Comparison of ENCODE assay signal across 8 cellular contexts in the genomic region with DNA sequence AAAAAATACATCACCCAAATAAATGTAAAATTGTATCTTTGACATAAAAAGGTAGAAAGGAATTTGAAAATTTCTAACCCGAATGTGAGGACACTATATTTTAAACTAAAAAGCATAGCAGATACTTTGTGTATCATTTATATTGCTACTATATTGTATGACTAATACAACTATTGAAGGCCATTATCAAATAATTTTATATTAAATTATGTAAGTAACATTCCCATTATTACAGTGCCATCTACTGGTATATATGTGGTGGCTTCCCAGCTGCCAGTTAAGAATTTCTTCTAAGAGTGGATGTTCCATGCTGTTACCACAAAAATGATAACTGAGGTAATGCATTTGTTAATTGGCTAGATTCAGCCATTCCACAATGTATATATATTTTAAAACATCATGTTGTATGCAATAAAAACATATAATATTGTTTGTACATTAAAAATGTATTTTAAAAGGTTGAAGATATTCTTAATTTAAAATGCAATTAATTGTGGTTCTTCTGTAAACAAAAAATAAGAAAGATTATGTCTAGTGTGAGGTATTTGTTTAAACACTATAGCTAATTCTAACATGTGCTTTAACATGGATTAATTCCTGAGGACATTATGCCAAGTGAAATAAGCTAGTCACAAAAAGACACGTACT.
DNase-seq lines count a peak whose midpoint lies in the region; ATAC-seq and TF ChIP-seq lines count a peak whose summit lies in the region.

No MANE protein-coding gene starts in this region.

- no peak overlapping the region for H3K56ac ChIP-seq in H9 (ENCODE audit: insufficient read length, low read depth, low read length)

- no peak overlapping the region for H4K5ac ChIP-seq in H9 (ENCODE audit: insufficient read length, low read depth, low read length)

- no peaks in the 10 kb centered on the region for H3K23me2 ChIP-seq in H9 (ENCODE audit: insufficient read length, low read depth, low read length, poor library complexity, severe bottlenecking)

- no peak overlapping the region for H3K18ac ChIP-seq in H9 (ENCODE audit: insufficient read length, low read depth, low read length)

- H4K8ac ChIP-seq in H9 (replicated peaks; ENCODE audit: insufficient read length, low read depth, low read length), result no peak overlapping the region

- no peak overlapping the region for H2AFZ ChIP-seq in H9 (ENCODE audit: low read length)

- H3K9me3 Mint-ChIP-seq in H9, result no peaks in the 10 kb centered on the region

- no peak overlapping the region for H2BK5ac ChIP-seq in H9 (ENCODE audit: insufficient read length, low read length)

- no peak overlapping the region for H2BK15ac ChIP-seq in H9 (ENCODE audit: low read depth, low read length)

- no peaks in the 10 kb centered on the region for H3K27me3 Mint-ChIP-seq in H9 (ENCODE audit: low read depth)

- no peak overlapping the region for H2BK120ac ChIP-seq in H9 (ENCODE audit: low read depth, low read length, poor library complexity, severe bottlenecking)

- no peak overlapping the region for H2AK5ac ChIP-seq in H9 (ENCODE audit: insufficient read length, low read length)

- H3K79me1 ChIP-seq in H9 (ENCODE audit: insufficient read depth, low read depth, low read length, poor library complexity, severe bottlenecking), result no peaks in the 10 kb centered on the region

- no peak overlapping the region for H2BK20ac ChIP-seq in H9 (ENCODE audit: low read depth, low read length, poor library complexity, severe bottlenecking)

- no peak overlapping the region for H3K4me3 Mint-ChIP-seq in H9

- H3K4me1 Mint-ChIP-seq in H9, result peaks cover 26 to 29% of the 10 kb centered on the region in 2 experiments

- H3K9ac ChIP-seq in H9 (ENCODE audit: extremely low read depth, insufficient read length, low read length), result no peak overlapping the region

- ATAC-seq in GM21360 (IDR thresholded peaks at IDR 0.05; ENCODE audit: unreplicated experiment) (no peak), HG03378 (IDR thresholded peaks at IDR 0.05; ENCODE audit: unreplicated experiment) (no peak)

- H3K9me3 ChIP-seq in H9 (ENCODE audit: control insufficient read depth, low read depth, low read length), result no peaks in the 10 kb centered on the region

- no peak overlapping the region for H3K4ac ChIP-seq in H9 (ENCODE audit: low read depth, low read length)

- peak; percentile 55 for DNase-seq in AG08395 (ENCODE audit: low spot score)
- DNase-seq in H9, result no peak
- DNase-seq in SK-MEL-5 (ENCODE audit: low read depth, low spot score), result peak; percentile 54
- DNase-seq in fibroblast of the conjunctiva (ENCODE audit: low read depth), result peak; percentile 14
- peak; percentile 32 for DNase-seq in stromal cell of bone marrow (ENCODE audit: low read depth)
- DNase-seq in SHP77 treated with DMSO at 0.1 percent for 48 hours (lab: John Stamatoyannopoulos, UW), result no peak

- no peak overlapping the region for H3T11ph ChIP-seq in H9 (ENCODE audit: low read length)

- no peak overlapping the region for H2BK12ac ChIP-seq in H9 (ENCODE audit: insufficient read length, low read depth, low read length)

- no peaks in the 10 kb centered on the region for H3K27me3 ChIP-seq in H9 (ENCODE audit: insufficient read depth, low read length)

- no peak overlapping the region for H3K4me2 ChIP-seq in H9 (ENCODE audit: insufficient read depth, insufficient read length, low read length)

- TF ChIP-seq CTCF in H9 (conservative IDR thresholded peaks at IDR 0.05), result peak; percentile 82

- in situ Hi-C loops in SK-MEL-5 (cut with HindIII; ENCODE audit: low pct_unique_long_range_greater_than_20kb, low sequenced_read_pairs), result no loop called here

- no peak overlapping the region for H3K27ac Mint-ChIP-seq in H9

- no peaks in the 10 kb centered on the region; the same call in 1 of the 2 replicates for H3K4me1 ChIP-seq in H9 (ENCODE audit: insufficient read depth, low read length)

- H3K23ac ChIP-seq in H9 (ENCODE audit: insufficient read length, low read depth, low read length), result no peak overlapping the region

- WGBS in H9 (ENCODE audit: extremely low coverage, insufficient read length, low lambda C conversion rate), result no CpG with 5 or more reads among the region's 2 CpGs

- H3K14ac ChIP-seq in H9 (ENCODE audit: insufficient read depth, low read length), result no peak overlapping the region

- H3K36me3 Mint-ChIP-seq in H9 (ENCODE audit: insufficient read depth in 1 of 3, low read depth in 3 of 3), result no peaks in the 10 kb centered on the region

- no peaks in the 10 kb centered on the region for H3K79me2 ChIP-seq in H9 (ENCODE audit: insufficient read depth, low read length)

- no peak overlapping the region for H3K27ac ChIP-seq in H9 (ENCODE audit: insufficient read length, low read depth, low read length)

- H4K20me1 ChIP-seq in H9 (ENCODE audit: control insufficient read depth, insufficient read depth, insufficient read length), result no peaks in the 10 kb centered on the region

- no peak overlapping the region for H4K91ac ChIP-seq in H9 (ENCODE audit: insufficient read length, low read depth, low read length)

Comparison
In these comparisons a context has a peak if more than half of its experiments do, and no peak if none do; other contexts are left out.
1. DNase-seq: peak in AG08395 (single experiment), SK-MEL-5 (single experiment), fibroblast of the conjunctiva (single experiment) and stromal cell of bone marrow (single experiment); none in H9 (single experiment) and SHP77 treated with DMSO at 0.1 percent for 48 hours (single experiment).